ENCODE assay signal across 8 cellular contexts in the genomic region with DNA sequence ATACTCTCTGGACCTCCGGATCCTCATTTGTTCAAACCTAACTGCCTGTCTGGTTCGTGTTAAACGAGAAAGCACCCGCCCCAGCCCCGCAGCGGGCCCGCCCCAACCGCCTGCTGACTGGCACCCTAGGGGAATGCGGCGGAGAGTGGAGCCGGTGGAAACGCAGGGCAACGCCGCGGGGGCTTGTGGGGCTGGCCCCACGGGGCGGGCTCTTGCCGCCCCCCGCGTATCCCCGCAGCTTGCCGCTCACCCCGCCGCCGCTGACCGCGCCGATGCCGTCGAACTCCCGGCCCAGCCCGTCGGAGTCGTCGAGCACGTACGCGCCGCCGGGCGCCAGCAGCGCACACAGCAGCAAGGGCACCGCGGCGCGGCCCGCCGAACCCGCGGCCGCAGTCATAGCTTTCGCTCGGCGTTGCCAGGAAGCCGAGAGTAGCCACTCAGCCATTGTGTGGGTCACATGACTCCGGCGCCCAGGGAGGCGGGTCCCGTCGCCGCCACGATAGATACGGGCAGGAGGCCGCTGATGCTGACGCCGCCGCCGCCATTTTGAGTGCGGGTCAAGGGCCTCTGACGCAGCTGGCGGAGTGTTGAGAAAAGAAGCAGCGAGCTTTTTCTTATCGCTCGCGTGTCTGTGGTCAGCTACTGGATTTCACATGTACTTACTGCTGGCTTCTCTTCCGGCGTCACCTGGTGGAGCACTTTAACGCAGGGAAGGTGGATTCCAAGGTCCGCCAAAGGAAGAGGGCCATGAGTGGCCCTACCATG. TPM values are rescaled to one million over a fixed set of nuclear protein-coding genes. Genes with fewer than 3 reads are reported as not detected.
DNase-seq lines count a peak whose midpoint lies in the region; ATAC-seq and TF ChIP-seq lines count a peak whose summit lies in the region.

A gene (minus strand): TSS at position 463 of the 765 bp plus-strand sequence. CDS start 18 bp downstream, at position 445.

- H3K27ac ChIP-seq in left ventricle myocardium inferior (replicated peaks) (peak within 1 kb of the TSS; percentile 96), psoas muscle (peak within 1 kb of the TSS; percentile 89)

- H3K4me3 ChIP-seq in HFF-Myc (replicated peaks; ENCODE audit: low read depth, low read length) (peak within 1 kb of the TSS; percentile 47), left ventricle myocardium inferior (peak within 1 kb of the TSS; percentile 76), psoas muscle (peak within 1 kb of the TSS; percentile 84)

- no peaks in the 10 kb centered on the region for H3K36me3 ChIP-seq in left ventricle myocardium inferior
- no peaks in the 10 kb centered on the region for H3K36me3 ChIP-seq in psoas muscle (ENCODE audit: insufficient read depth in 1 of 2, low read depth in 1 of 2)

- TF ChIP-seq CTCF in HFF-Myc (IDR thresholded peaks at IDR 0.05; ENCODE audit: low read depth, low read length, missing control alignments) (no peak), left ventricle myocardium inferior (IDR thresholded peaks at IDR 0.05; ENCODE audit: borderline replicate concordance) (no peak), psoas muscle (IDR thresholded peaks at IDR 0.05) (no peak)

- 1% methylated on average over 56 to 79 of the region's 79 CpGs for WGBS in psoas muscle, 3 donors

- peaks cover 59% of the 10 kb centered on the region for H3K4me1 ChIP-seq in left ventricle myocardium inferior
- no peaks in the 10 kb centered on the region for H3K4me1 ChIP-seq in psoas muscle

- intact Hi-C loops in T-helper 2 cell treated with Interferon-gamma antibody and Interleukin-4, amounts not matched to agents 100 ng/mL and 5 ng/mL, for 36 hours (cut with micrococcal nuclease) = loop anchor here (1.0 to 5.0 kb wide), 7 partner anchors 13 to 1964 kb away; a partner anchor contains a TSS
- intact Hi-C loops in left ventricle myocardium inferior (cut with micrococcal nuclease) (no loop called here), psoas muscle (cut with DNase I) (loop anchor here in 1 of 2 donors (10.0 kb wide), 1 partner anchor 392 kb away; a partner anchor contains a TSS)

- H3K9me3 ChIP-seq in left ventricle myocardium inferior (replicated peaks) (no peaks in the 10 kb centered on the region), psoas muscle (no peaks in the 10 kb centered on the region)

- H3K27me3 ChIP-seq in left ventricle myocardium inferior (ENCODE audit: low read depth) (no peaks in the 10 kb centered on the region), psoas muscle (ENCODE audit: insufficient read depth in 3 of 3, low read length in 2 of 3) (no peaks in the 10 kb centered on the region)

- peak; percentile 96 to 98 (median 96) for ATAC-seq in psoas muscle

- DNase-seq in GM03348 (ENCODE audit: low spot score) = peak; percentile 94
- DNase-seq in HFF-Myc (ENCODE audit: extremely low read depth, low read depth) = peak; percentile 26
- DNase-seq in NCI-H128 (lab: John Stamatoyannopoulos, UW; ENCODE audit: unreplicated experiment) = peak; percentile 89
- DNase-seq in anterior cingulate cortex (lab: John Stamatoyannopoulos, UW) = peak; percentile 64 to 97 (median 91)
- peak; percentile 96 for DNase-seq in left ventricle myocardium inferior
- DNase-seq in psoas muscle = peak; percentile 97
- peak; percentile 96 for DNase-seq in ureter (ENCODE audit: low spot score)

RNA-seq across cellular contexts. Expression of the gene that starts here (rescaled TPM):
- 16.3 and 17.0 TPM in 2 replicates for total RNA-seq in T-helper 2 cell treated with Interferon-gamma antibody and Interleukin-4, amounts not matched to agents 100 ng/mL and 5 ng/mL, for 36 hours
- 14.5 TPM for total RNA-seq in left ventricle myocardium inferior
- total RNA-seq in psoas muscle = 10 to 100 TPM in 1 of 4 donors, 1 to 10 TPM in 3; 8.5 to 10.2 (median 9.0) TPM
- 1 to 10 TPM; 4.0 to 8.8 (median 4.0) TPM for polyA plus RNA-seq in psoas muscle
- total RNA-seq in ureter = 21.5 TPM

Comparison
In these comparisons a context has a peak if more than half of its experiments do, and no peak if none do; other contexts are left out.
1. Peak in every context shown above with its lines: DNase-seq, ATAC-seq, H3K4me3 ChIP-seq and H3K27ac ChIP-seq.
2. DNase-seq: peak in every context shown above with its lines; median percentile 97 in psoas muscle; 96 in left ventricle myocardium inferior; 96 in ureter; 94 in GM03348; 91 in anterior cingulate cortex; 89 in NCI-H128; 26 in HFF-Myc.